ENCODE assay signal across 14 cellular contexts in the genomic region with DNA sequence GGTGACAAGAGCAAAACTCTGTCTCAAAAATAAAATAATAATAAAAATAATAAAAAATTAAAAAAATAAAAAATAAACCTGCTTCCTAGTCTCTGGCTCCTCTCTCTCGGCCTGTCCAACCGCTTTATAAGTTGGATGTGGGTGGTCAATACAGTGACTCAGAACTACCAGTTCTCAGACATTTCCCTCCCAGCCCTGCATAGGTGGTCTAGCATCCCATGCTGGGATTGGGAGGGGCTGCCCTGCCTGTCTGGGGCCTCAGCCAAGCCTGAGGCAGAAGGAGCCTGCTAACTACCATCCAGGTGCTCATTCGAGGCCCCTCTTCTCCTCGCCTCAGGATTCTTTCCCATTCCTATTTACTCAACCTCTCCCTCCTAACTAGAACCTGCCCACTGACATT.
"Had no signal": no experiment of that assay in that cellular context is flagged by ENCODE, and none has a peak within 500 bp of the region (broad histone marks: within the 10 kb centered on the region; RNA-seq: fewer than 3 reads in every experiment).

No MANE protein-coding gene starts in this region.

- H3K36me3 Mint-ChIP-seq: stimulated activated naive B cell treated with anti-CD40 and anti-IgM and Interleukin-4, amounts not matched to agents 10 μg/mL and 1 μg/mL and 100 μg/mL, for 72 hours had no signal

- H3K27ac Mint-ChIP-seq: activated T-cell treated with anti-CD3 and anti-CD28 coated beads, Interleukin-2, amount 50 U/mL, for 72 hours; stimulated activated naive B cell treated with anti-CD40 and anti-IgM and Interleukin-4, amounts not matched to agents 10 μg/mL and 1 μg/mL and 100 μg/mL, for 72 hours had no signal

- H3K9me3 Mint-ChIP-seq: activated T-cell treated with anti-CD3 and anti-CD28 coated beads, Interleukin-2, amount 50 U/mL, for 72 hours; stimulated activated naive B cell treated with anti-CD40 and anti-IgM and Interleukin-4, amounts not matched to agents 10 μg/mL and 1 μg/mL and 100 μg/mL, for 72 hours had no signal

- H3K4me3 Mint-ChIP-seq: activated T-cell treated with anti-CD3 and anti-CD28 coated beads, Interleukin-2, amount 50 U/mL, for 72 hours; stimulated activated naive B cell treated with anti-CD40 and anti-IgM and Interleukin-4, amounts not matched to agents 10 μg/mL and 1 μg/mL and 100 μg/mL, for 72 hours had no signal

- DNase-seq: activated CD4-positive, alpha-beta T cell treated with anti-CD3 and anti-CD28 coated beads, Interleukin-2, amount 50 U/mL, for 1 hour; activated CD8-positive, alpha-beta memory T cell treated with anti-CD3 and anti-CD28 coated beads, Interleukin-2, amount 50 U/mL, for 4 hours; activated T-cell treated with anti-CD3 and anti-CD28 coated beads, Interleukin-2, amount 50 U/mL, for 72 hours; cortex of kidney; effector CD4-positive, alpha-beta T cell; heart right ventricle; kidney glomerular epithelial cell; left ventricle myocardium inferior; spleen; stimulated activated CD4-positive, alpha-beta T cell treated with anti-CD3 and anti-CD28 coated beads, Interleukin-4, amount 100 ng/mL, for 4 hours; stimulated activated naive B cell treated with anti-CD40 and anti-IgM and Interleukin-4, amounts not matched to agents 10 μg/mL and 1 μg/mL and 100 μg/mL, for 72 hours; substantia nigra; tibial artery had no signal

- ATAC-seq: activated CD4-positive, CD25-positive, alpha-beta regulatory T cell treated with anti-CD3 and anti-CD28 coated beads, Interleukin-2, amount 50 U/mL, for 24 hours; activated T-cell treated with anti-CD3 and anti-CD28 coated beads, Interleukin-2, amount 50 U/mL, for 72 hours; heart right ventricle; stimulated activated naive B cell treated with anti-CD40 and anti-IgM and Interleukin-4, amounts not matched to agents 10 μg/mL and 1 μg/mL and 100 μg/mL, for 72 hours had no signal
